In the genomic region with DNA sequence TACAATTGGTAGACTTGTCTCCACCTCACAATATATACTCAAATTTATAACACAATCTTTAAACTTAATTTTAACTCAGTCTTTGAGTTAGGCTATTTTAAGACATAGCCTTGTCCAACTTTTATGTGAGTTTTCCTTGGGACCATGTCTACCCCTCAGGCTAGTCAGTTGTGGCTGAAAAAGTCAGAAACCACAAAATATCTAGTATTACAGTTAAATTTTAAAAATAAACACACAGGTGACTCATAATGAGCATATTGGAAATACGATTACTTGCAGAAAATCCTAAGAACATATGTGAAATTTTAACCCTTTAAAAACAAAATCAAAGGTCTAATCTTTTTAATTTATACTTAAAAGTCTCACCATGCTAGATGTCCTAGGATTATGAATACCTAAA, we compare ENCODE assay signal across 17 cellular contexts. TPM values are rescaled to one million over a fixed set of nuclear protein-coding genes. Genes with fewer than 3 reads are reported as not detected.
DNase-seq lines count a peak whose midpoint lies in the region; ATAC-seq and TF ChIP-seq lines count a peak whose summit lies in the region.
"Had no signal": no experiment of that assay in that cellular context is flagged by ENCODE, and none has a peak within 500 bp of the region (broad histone marks: within the 10 kb centered on the region; RNA-seq: fewer than 3 reads in every experiment).

No MANE protein-coding gene starts in this region.

- H3K27ac ChIP-seq in GM23248 = no peak overlapping the region
- H3K27ac ChIP-seq in hepatocyte = no peak overlapping the region
- H3K27ac ChIP-seq: heart left ventricle, spleen had no signal

- H2AFZ ChIP-seq in GM23248 = no peak overlapping the region
- H2AFZ ChIP-seq in hepatocyte = no peak overlapping the region

- H4K20me1 ChIP-seq in GM23248 (ENCODE audit: insufficient read depth) (no peaks in the 10 kb centered on the region), hepatocyte (ENCODE audit: insufficient read depth, poor library complexity, severe bottlenecking) (no peaks in the 10 kb centered on the region)

- H3K79me2 ChIP-seq in GM23248 (ENCODE audit: insufficient read depth) (no peaks in the 10 kb centered on the region), hepatocyte (no peaks in the 10 kb centered on the region)

- POLR2A ChIA-PET in BJ (lab: Charles Lee) = no interaction called here

- no peak overlapping the region for H3K4me3 ChIP-seq in BJ (ENCODE audit: low read depth, low read length)
- H3K4me3 ChIP-seq in GM23248 = no peak overlapping the region
- H3K4me3 ChIP-seq in choroid plexus epithelial cell (ENCODE audit: low read depth, low read length) = no peak overlapping the region
- no peak overlapping the region for H3K4me3 ChIP-seq in hepatocyte
- H3K4me3 ChIP-seq: heart left ventricle, spleen had no signal

- H3F3A ChIP-seq in GM23248 (ENCODE audit: insufficient read depth) = no peaks in the 10 kb centered on the region

- H3K9me2 ChIP-seq in GM23248 (ENCODE audit: insufficient read depth) = no peaks in the 10 kb centered on the region
- no peaks in the 10 kb centered on the region for H3K9me2 ChIP-seq in hepatocyte (replicated peaks; ENCODE audit: insufficient read depth)

- TF ChIP-seq CTCF in BJ (IDR thresholded peaks at IDR 0.05; ENCODE audit: insufficient read depth, low read depth, low read length) = no peak
- TF ChIP-seq CTCF in choroid plexus epithelial cell (conservative IDR thresholded peaks at IDR 0.05; ENCODE audit: low read depth, low read length) = no peak
- TF ChIP-seq CTCF in hepatocyte (IDR thresholded peaks at IDR 0.05; ENCODE audit: poor library complexity) = no peak

- CTCF ChIA-PET in BJ (lab: Yijun Ruan, JAX) = no interaction called here

- H3K9me3 ChIP-seq in GM23248 (ENCODE audit: low read depth) = no peaks in the 10 kb centered on the region
- H3K9me3 ChIP-seq in hepatocyte (ENCODE audit: low read depth) = no peaks in the 10 kb centered on the region

- H3K4me2 ChIP-seq in GM23248 (ENCODE audit: unreplicated experiment) (no peak overlapping the region), hepatocyte (no peak overlapping the region)

- H3K36me3 ChIP-seq in BJ (ENCODE audit: control insufficient read depth, insufficient read depth, low read length) (no peaks in the 10 kb centered on the region), GM23248 (ENCODE audit: low read depth) (no peaks in the 10 kb centered on the region), hepatocyte (replicated peaks; ENCODE audit: insufficient read depth, low read depth) (no peaks in the 10 kb centered on the region)
- H3K36me3 ChIP-seq: heart left ventricle, spleen had no signal

- no peak for ATAC-seq in GM19463 (IDR thresholded peaks at IDR 0.05; ENCODE audit: unreplicated experiment)
- ATAC-seq: heart left ventricle, Panc1, T-helper 17 cell had no signal

- in situ Hi-C loops in GM23248 (cut with MboI) = no loop called here
- in situ Hi-C loops in KBM-7 (cut with MboI; ENCODE audit: low pct_unique_long_range_greater_than_20kb, low sequenced_read_pairs) = no loop called here

- H3K9ac ChIP-seq in GM23248 = no peak overlapping the region

- 0% methylated on average over 1 of the region's 1 CpG for WGBS in GM23248 (ENCODE audit: low coverage in 1 of 2, low lambda C conversion rate in 2 of 2, missing lambda C conversion rate in 2 of 2), 2 experiments
- WGBS in hepatocyte (ENCODE audit: low lambda C conversion rate, missing lambda C conversion rate) = 31% methylated on average over 1 of the region's 1 CpG

- H3K4me1 ChIP-seq in GM23248 (ENCODE audit: insufficient read depth) (peaks cover 6% of the 10 kb centered on the region), hepatocyte (ENCODE audit: insufficient read depth) (no peaks in the 10 kb centered on the region)
- H3K4me1 ChIP-seq: heart left ventricle, spleen had no signal

- H3K27me3 ChIP-seq in BJ (ENCODE audit: control insufficient read depth, insufficient read depth, low read length) = no peaks in the 10 kb centered on the region
- no peaks in the 10 kb centered on the region for H3K27me3 ChIP-seq in GM23248 (replicated peaks; ENCODE audit: insufficient read depth)
- no peaks in the 10 kb centered on the region for H3K27me3 ChIP-seq in hepatocyte
- H3K27me3 ChIP-seq: heart left ventricle had no signal

- DNase-seq in BJ (ENCODE audit: low read depth) (peak; percentile 31), GM23248 (peak; percentile 45), HT1080 (ENCODE audit: low read depth) (peak; percentile 54), choroid plexus epithelial cell (ENCODE audit: low read depth) (peak; percentile 33), KBM-7 (no peak), NCI-H1930 (lab: John Stamatoyannopoulos, UW) (no peak), hepatocyte (ENCODE audit: low spot score) (no peak)
- DNase-seq: activated CD4-positive, CD25-positive, alpha-beta regulatory T cell treated with anti-CD3 and anti-CD28 coated beads, Interleukin-2, amount 50 U/mL, for 72 hours; heart left ventricle; Karpas-422; NCI-H2029; NCI-H524 treated with DMSO at 0.1 percent for 48 hours; spleen; T-helper 17 cell had no signal

RNA-seq across cellular contexts. Expression of gene ASB17, which starts 4.8 kb away (rescaled TPM):
- polyA plus RNA-seq in BJ (2011; rRNA removed) (not detected in 2 replicates), GM23248 (2016; fragmentation: Nextera tagmentation; extraction: Ambion mirVana) (not detected in 2 replicates), hepatocyte (0.28 and 0.31 TPM in 2 replicates)
- polyA minus RNA-seq in BJ (2011; rRNA and poly(A)+ RNA removed) = not detected in 2 replicates
- total RNA-seq in GM23248 (2014; rRNA removed; shearing (Covaris generic)) = not detected in 2 replicates
- total RNA-seq in HT1080 (2014; rRNA removed; shearing (Covaris generic)) = not detected in 2 replicates
- not detected in 2 replicates for polyA plus RNA-seq in HT1080 (2015; cell fraction: cytosol; rRNA removed)
- polyA plus RNA-seq in HT1080 (2015; cell fraction: nucleus; rRNA removed) = not detected in 2 replicates
- 0.40 TPM in 1 of 2 replicates, not detected in the other for total RNA-seq in hepatocyte
- total RNA-seq: cerebellum, heart left ventricle, spleen, T-helper 17 cell had no signal
- polyA plus RNA-seq: heart left ventricle had no signal

Comparison
In these comparisons a context has a peak if more than half of its experiments do, and no peak if none do; other contexts are left out.
1. DNase-seq: peak in BJ (single experiment), GM23248 (single experiment), HT1080 (single experiment) and choroid plexus epithelial cell (single experiment); none in KBM-7 (single experiment), NCI-H1930 (0 of 2) and hepatocyte (single experiment).